In the genomic region with DNA sequence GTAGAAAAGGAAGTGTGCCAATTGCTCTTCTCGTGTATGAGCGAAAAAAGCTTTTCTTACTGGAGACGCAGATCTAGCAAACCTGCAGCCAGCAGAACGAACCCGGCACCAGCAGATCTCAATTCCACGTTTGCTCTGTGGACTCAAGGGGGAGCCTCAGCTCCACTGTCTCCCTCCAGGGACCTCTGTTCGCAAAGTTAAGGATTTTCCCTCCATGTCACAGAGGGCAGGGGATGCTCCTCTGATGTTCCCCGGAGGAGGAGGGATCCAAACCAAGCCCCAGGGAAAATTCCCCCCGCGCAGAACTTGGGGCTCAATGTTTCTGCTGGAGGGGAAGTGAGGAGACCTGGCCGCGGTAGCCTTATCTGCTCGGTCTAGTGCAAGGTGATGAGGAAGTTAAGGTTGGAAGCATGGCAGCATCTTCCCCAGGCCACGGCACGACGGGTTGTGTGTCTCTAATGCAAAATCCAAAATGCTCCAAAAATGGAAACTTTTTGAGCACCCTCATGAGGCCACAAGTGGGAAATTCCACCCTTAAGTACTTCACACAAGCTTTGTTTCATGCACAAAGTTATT, we compare ENCODE assay signal across 8 cellular contexts. TPM values are rescaled to one million over a fixed set of nuclear protein-coding genes. Genes with fewer than 3 reads are reported as not detected.
A peak's percentile ranks its signal among the peaks of the same experiment; 100 is the strongest.
DNase-seq lines count a peak whose midpoint lies in the region; ATAC-seq and TF ChIP-seq lines count a peak whose summit lies in the region.
"Had no signal": no experiment of that assay in that cellular context is flagged by ENCODE, and none has a peak within 500 bp of the region (broad histone marks: within the 10 kb centered on the region; RNA-seq: fewer than 3 reads in every experiment).

No MANE protein-coding gene starts in this region.

- H3K4me1 Mint-ChIP-seq in GM23338: peaks cover 11% of the 10 kb centered on the region
- peaks cover 26% of the 10 kb centered on the region for H3K4me1 Mint-ChIP-seq in stimulated activated memory B cell treated with anti-CD40 and anti-IgM and Interleukin-4, amounts not matched to agents 10 μg/mL and 1 μg/mL and 100 μg/mL, for 72 hours

- TF ChIP-seq CTCF in GM23338 (conservative IDR thresholded peaks at IDR 0.05; ENCODE audit: low read depth in 2 of 2): peak; percentile 61 to 91

- no peaks in the 10 kb centered on the region for H4K20me1 ChIP-seq in GM23338 (replicated peaks; ENCODE audit: insufficient read depth)

- no peaks in the 10 kb centered on the region for H3K9me2 ChIP-seq in GM23338 (ENCODE audit: insufficient read depth)

- WGBS in right cardiac atrium: 30% methylated on average over 16 of the region's 16 CpGs

- ATAC-seq in GM23338: peak; percentile 92
- ATAC-seq in right cardiac atrium: peak; percentile 73 to 79
- ATAC-seq in stimulated activated memory B cell treated with anti-CD40 and anti-IgM and Interleukin-4, amounts not matched to agents 10 μg/mL and 1 μg/mL and 100 μg/mL, for 72 hours: peak; percentile 44
- no peak for ATAC-seq in HG03025 (IDR thresholded peaks at IDR 0.05; ENCODE audit: low FRiP score, unreplicated experiment)

- no peaks in the 10 kb centered on the region for H3K27me3 ChIP-seq in GM23338 (ENCODE audit: insufficient read depth)
- no peaks in the 10 kb centered on the region for H3K27me3 ChIP-seq in right cardiac atrium (ENCODE audit: control insufficient read depth, insufficient read depth)

- peaks cover 12% of the 10 kb centered on the region; the same call in 1 of the 2 replicates for H3F3A ChIP-seq in GM23338 (replicated peaks; ENCODE audit: low read depth)

- no peaks in the 10 kb centered on the region for H3K9me3 ChIP-seq in right cardiac atrium (ENCODE audit: control insufficient read depth, low read length)

- H3K4me1 ChIP-seq in GM23338 (ENCODE audit: insufficient read depth) (no peaks in the 10 kb centered on the region; the same call in 1 of the 2 replicates), right cardiac atrium (ENCODE audit: control insufficient read depth, insufficient read depth, low read length) (no peaks in the 10 kb centered on the region)

- no peaks in the 10 kb centered on the region for H3K79me2 ChIP-seq in GM23338 (replicated peaks; ENCODE audit: insufficient read depth)

- peak; percentile 76 for DNase-seq in GM23338 (ENCODE audit: low spot score)
- peak; percentile 43 for DNase-seq in SW480 (ENCODE audit: low spot score)
- peak in 2 of 3 donors; percentile 39 to 60 for DNase-seq in right cardiac atrium
- no peak for DNase-seq in HK-2 (ENCODE audit: unreplicated experiment)
- no peak for DNase-seq in activated CD4-positive, alpha-beta T cell treated with anti-CD3 and anti-CD28 coated beads for 48 hours

- no peak overlapping the region for H3K4me3 ChIP-seq in GM23338
- no peak overlapping the region for H3K4me3 ChIP-seq in right cardiac atrium (ENCODE audit: low read length)

- H3K4me2 ChIP-seq in GM23338: no peak overlapping the region

- no peak overlapping the region for H3K4me3 Mint-ChIP-seq in GM23338
- peak overlapping the region; percentile 46 for H3K4me3 Mint-ChIP-seq in stimulated activated memory B cell treated with anti-CD40 and anti-IgM and Interleukin-4, amounts not matched to agents 10 μg/mL and 1 μg/mL and 100 μg/mL, for 72 hours
- H3K4me3 Mint-ChIP-seq: T-helper 1 cell treated with Interleukin-12 subunit alpha and Interleukin-12 subunit beta and Interleukin-4 antibody, amounts not matched to agents 30 μg/mL and 1 μg/mL, for 36 hours had no signal

- H3K27ac ChIP-seq in GM23338 (ENCODE audit: low read depth) (0 out of 2 replicates have a peak overlapping the region, but pooled peaks have one; percentile 32), right cardiac atrium (ENCODE audit: low read length) (no peak overlapping the region)

- H3K36me3 ChIP-seq in GM23338 (ENCODE audit: insufficient read depth): no peaks in the 10 kb centered on the region

- intact Hi-C loops in right cardiac atrium (cut with DNase I): loop anchor here in 3 of 4 donors (5.0 kb wide), 2 partner anchors 95 to 115 kb away; no protein-coding TSS in a partner anchor

- H3K27me3 Mint-ChIP-seq in GM23338 (ENCODE audit: insufficient read depth, low read depth, poor library complexity): peaks cover 4% of the 10 kb centered on the region
- H3K27me3 Mint-ChIP-seq in stimulated activated memory B cell treated with anti-CD40 and anti-IgM and Interleukin-4, amounts not matched to agents 10 μg/mL and 1 μg/mL and 100 μg/mL, for 72 hours: no peaks in the 10 kb centered on the region

- no peaks in the 10 kb centered on the region for H3K9me3 Mint-ChIP-seq in GM23338
- no peaks in the 10 kb centered on the region for H3K9me3 Mint-ChIP-seq in stimulated activated memory B cell treated with anti-CD40 and anti-IgM and Interleukin-4, amounts not matched to agents 10 μg/mL and 1 μg/mL and 100 μg/mL, for 72 hours
- H3K9me3 Mint-ChIP-seq: T-helper 1 cell treated with Interleukin-12 subunit alpha and Interleukin-12 subunit beta and Interleukin-4 antibody, amounts not matched to agents 30 μg/mL and 1 μg/mL, for 36 hours had no signal

- H2AFZ ChIP-seq in GM23338: no peak overlapping the region

- H3K36me3 Mint-ChIP-seq in GM23338 (ENCODE audit: low read depth): peaks cover 3% of the 10 kb centered on the region; the same call in 1 of the 3 replicates
- peaks cover 4% of the 10 kb centered on the region for H3K36me3 Mint-ChIP-seq in stimulated activated memory B cell treated with anti-CD40 and anti-IgM and Interleukin-4, amounts not matched to agents 10 μg/mL and 1 μg/mL and 100 μg/mL, for 72 hours

- no peak overlapping the region for H3K27ac Mint-ChIP-seq in GM23338
- H3K27ac Mint-ChIP-seq in stimulated activated memory B cell treated with anti-CD40 and anti-IgM and Interleukin-4, amounts not matched to agents 10 μg/mL and 1 μg/mL and 100 μg/mL, for 72 hours: peak overlapping the region; percentile 58
- H3K27ac Mint-ChIP-seq: T-helper 1 cell treated with Interleukin-12 subunit alpha and Interleukin-12 subunit beta and Interleukin-4 antibody, amounts not matched to agents 30 μg/mL and 1 μg/mL, for 36 hours had no signal

TF ChIP-seq in GM23338, 12 proteins besides CTCF, POLR2A, EP300 and RAD21:
- TF ChIP-seq, protein P1, sequence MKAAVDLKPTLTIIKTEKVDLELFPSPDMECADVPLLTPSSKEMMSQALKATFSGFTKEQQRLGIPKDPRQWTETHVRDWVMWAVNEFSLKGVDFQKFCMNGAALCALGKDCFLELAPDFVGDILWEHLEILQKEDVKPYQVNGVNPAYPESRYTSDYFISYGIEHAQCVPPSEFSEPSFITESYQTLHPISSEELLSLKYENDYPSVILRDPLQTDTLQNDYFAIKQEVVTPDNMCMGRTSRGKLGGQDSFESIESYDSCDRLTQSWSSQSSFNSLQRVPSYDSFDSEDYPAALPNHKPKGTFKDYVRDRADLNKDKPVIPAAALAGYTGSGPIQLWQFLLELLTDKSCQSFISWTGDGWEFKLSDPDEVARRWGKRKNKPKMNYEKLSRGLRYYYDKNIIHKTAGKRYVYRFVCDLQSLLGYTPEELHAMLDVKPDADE (IDR thresholded peaks at IDR 0.05): no peak
- no peak for TF ChIP-seq STAT1 (IDR thresholded peaks at IDR 0.05; ENCODE audit: unreplicated experiment)

RNA-seq across cellular contexts. Expression of a gene that starts 9.0 kb away (rescaled TPM):
- 5.0 and 6.5 TPM in 2 replicates for total RNA-seq in GM23338 (2014; rRNA removed; shearing (Covaris generic))
- polyA plus RNA-seq in GM23338 (2016; fragmentation: Nextera tagmentation; extraction: Ambion mirVana) (5.9 and 7.7 TPM in 2 replicates), right cardiac atrium (7.9 TPM)
- total RNA-seq in right cardiac atrium: 10 to 100 TPM; 10.6 to 16.0 (median 15.2) TPM

RNA-seq across cellular contexts. Expression of a gene that starts 12.4 kb away (rescaled TPM):
- 65.6 and 76.8 TPM in 2 replicates for total RNA-seq in GM23338 (2014; rRNA removed; shearing (Covaris generic))
- polyA plus RNA-seq in GM23338 (2016; fragmentation: Nextera tagmentation; extraction: Ambion mirVana) (29.8 and 32.5 TPM in 2 replicates), right cardiac atrium (16.9 TPM)
- total RNA-seq in right cardiac atrium: 10 to 100 TPM; 15.4 to 19.0 (median 16.1) TPM

RNA-seq across cellular contexts. Expression of a gene that starts 48.2 kb away (rescaled TPM):
- total RNA-seq in GM23338 (2014; rRNA removed; shearing (Covaris generic)): 24.5 and 35.4 TPM in 2 replicates
- 1.7 and 3.2 TPM in 2 replicates for polyA plus RNA-seq in GM23338 (2016; fragmentation: Nextera tagmentation; extraction: Ambion mirVana)
- 1 to 10 TPM; 3.6 to 6.6 (median 4.8) TPM for total RNA-seq in right cardiac atrium
- 6.0 TPM for polyA plus RNA-seq in right cardiac atrium

Comparison
In these comparisons a context has a peak if more than half of its experiments do, and no peak if none do; other contexts are left out.
1. DNase-seq: peak in GM23338 (single experiment), SW480 (single experiment) and right cardiac atrium (2 of 3); none in HK-2 (single experiment) and activated CD4-positive, alpha-beta T cell treated with anti-CD3 and anti-CD28 coated beads for 48 hours (single experiment).